22 cellular contexts compared by ENCODE assay signal in the genomic region with DNA sequence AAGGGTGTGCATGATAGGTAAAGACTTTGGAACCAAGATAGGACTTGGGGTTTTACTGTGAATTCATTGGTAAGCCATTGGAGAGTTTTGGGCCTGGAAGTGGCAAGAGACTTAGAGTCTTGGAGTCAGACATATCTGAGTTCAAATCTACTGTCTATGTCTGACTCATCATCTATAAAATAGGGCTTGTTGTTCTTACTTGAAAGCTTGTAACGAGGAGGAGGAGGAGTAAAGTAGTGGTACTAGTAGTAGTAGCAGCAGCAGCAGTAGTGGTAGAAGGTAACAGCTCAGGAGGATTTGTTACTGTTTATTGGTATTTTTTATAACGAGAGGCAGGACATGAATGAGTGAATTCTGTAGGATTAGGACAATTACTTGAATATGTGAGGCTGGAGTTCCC.
DNase-seq lines count a peak whose midpoint lies in the region; ATAC-seq and TF ChIP-seq lines count a peak whose summit lies in the region.
"Had no signal": no experiment of that assay in that cellular context is flagged by ENCODE, and none has a peak within 500 bp of the region (broad histone marks: within the 10 kb centered on the region; RNA-seq: fewer than 3 reads in every experiment).

No MANE protein-coding gene starts in this region.

- DNase-seq in activated CD4-positive, alpha-beta T cell treated with anti-CD3 and anti-CD28 coated beads for 36 hours, result no peak
- no peak for DNase-seq in activated CD4-positive, alpha-beta T cell treated with anti-CD3 and anti-CD28 coated beads for 48 hours
- peak; percentile 60 for DNase-seq in HFFc6
- DNase-seq in WTC11 (ENCODE audit: low spot score), result no peak
- DNase-seq in neural progenitor cell (ENCODE audit: low spot score), result no peak
- no peak for DNase-seq in transverse colon
- DNase-seq in colonic mucosa, result no peak
- no peak for DNase-seq in SW480 (ENCODE audit: low spot score)
- DNase-seq: 8988T, AML-193, C1 segment of cervical spinal cord, DMS79, NCI-H1105, NCI-H2029 treated with DMSO at 0.1 percent for 48 hours, NCI-H226, NCI-H510A treated with DMSO at 0.1 percent for 48 hours, NCI-H748 treated with DMSO at 0.1 percent for 48 hours, T-helper 17 cell had no signal

- intact Hi-C loops in activated CD4-positive, alpha-beta T cell treated with anti-CD3 and anti-CD28 coated beads for 36 hours (cut with DNase I, micrococcal nuclease), result no loop called here
- intact Hi-C loops in transverse colon (cut with DNase I; ENCODE audit: low total_unique reads), result no loop called here
- intact Hi-C loops in colonic mucosa (cut with DNase I), result no loop called here

- H3K4me3 ChIP-seq in neural progenitor cell (no peak overlapping the region), transverse colon (no peak overlapping the region), colonic mucosa (no peak overlapping the region)
- H3K4me3 ChIP-seq: GM23338, K562, SJSA1 had no signal

- in situ Hi-C loops in transverse colon (cut with MboI; ENCODE audit: low pct_ligation_motif_present in 1 of 4, low pct_unique_long_range_greater_than_20kb in 1 of 4, low sequenced_read_pairs in 3 of 4), result no loop called here

- 50 to 80% methylated on average over 1 to 2 of the region's 2 CpGs for WGBS in transverse colon (ENCODE audit: low coverage in 1 of 2), 2 donors

- peak; percentile 61 for ATAC-seq in activated CD4-positive, alpha-beta T cell treated with anti-CD3 and anti-CD28 coated beads for 36 hours
- no peak for ATAC-seq in WTC11
- ATAC-seq: GM23338, HepG2, K562, T-helper 17 cell had no signal

- H3K4me1 Mint-ChIP-seq in activated CD4-positive, alpha-beta T cell treated with anti-CD3 and anti-CD28 coated beads for 36 hours, result peaks cover 30% of the 10 kb centered on the region
- H3K4me1 Mint-ChIP-seq in HFFc6 (ENCODE audit: low read depth) (peaks cover 35% of the 10 kb centered on the region), WTC11 (peaks cover 70% of the 10 kb centered on the region), neural progenitor cell (peaks cover 60% of the 10 kb centered on the region)
- H3K4me1 Mint-ChIP-seq: T-helper 17 cell had no signal

- H3K79me2 ChIP-seq in neural progenitor cell (ENCODE audit: low read depth), result peaks cover 100% of the 10 kb centered on the region

- no peak overlapping the region for H3K4me3 Mint-ChIP-seq in activated CD4-positive, alpha-beta T cell treated with anti-CD3 and anti-CD28 coated beads for 36 hours
- H3K4me3 Mint-ChIP-seq in HFFc6 (no peak overlapping the region), WTC11 (no peak overlapping the region), neural progenitor cell (no peak overlapping the region)
- H3K4me3 Mint-ChIP-seq: GM23338, T-helper 17 cell had no signal

- H4K20me1 ChIP-seq in neural progenitor cell (ENCODE audit: low read depth), result peaks cover 37% of the 10 kb centered on the region

- no peak overlapping the region for H2AFZ ChIP-seq in neural progenitor cell (replicated peaks)
- H2AFZ ChIP-seq: GM23338 had no signal

- no peak overlapping the region for H3K4me2 ChIP-seq in neural progenitor cell
- H3K4me2 ChIP-seq: GM23338 had no signal

- POLR2A ChIA-PET in activated CD4-positive, alpha-beta T cell treated with anti-CD3 and anti-CD28 coated beads for 36 hours (lab: Charles Lee), result interaction anchor here (0.6 kb wide), 1 partner anchor 13 kb away, joined by 3 read pairs; no protein-coding TSS in a partner anchor
- POLR2A ChIA-PET in WTC11 (lab: Charles Lee), result no interaction called here

- no peaks in the 10 kb centered on the region for H3K27me3 Mint-ChIP-seq in activated CD4-positive, alpha-beta T cell treated with anti-CD3 and anti-CD28 coated beads for 36 hours
- H3K27me3 Mint-ChIP-seq in HFFc6 (ENCODE audit: insufficient read depth) (no peaks in the 10 kb centered on the region), WTC11 (ENCODE audit: low read depth) (no peaks in the 10 kb centered on the region), neural progenitor cell (ENCODE audit: insufficient read depth, low read depth) (peaks cover 3% of the 10 kb centered on the region)

- H3K4me1 ChIP-seq in neural progenitor cell, result peaks cover 6% of the 10 kb centered on the region
- peaks cover 10 to 16% (median 14%) of the 10 kb centered on the region in 4 donors for H3K4me1 ChIP-seq in transverse colon
- H3K4me1 ChIP-seq in colonic mucosa, result peaks cover 4% of the 10 kb centered on the region
- H3K4me1 ChIP-seq: SJSA1 had no signal

- H3K27me3 ChIP-seq in neural progenitor cell (no peaks in the 10 kb centered on the region), transverse colon (no peaks in the 10 kb centered on the region), colonic mucosa (no peaks in the 10 kb centered on the region)
- H3K27me3 ChIP-seq: SJSA1 had no signal

- H3K9me3 ChIP-seq in neural progenitor cell (ENCODE audit: low read depth) (no peaks in the 10 kb centered on the region), transverse colon (no peaks in the 10 kb centered on the region), colonic mucosa (no peaks in the 10 kb centered on the region)
- H3K9me3 ChIP-seq: SJSA1 had no signal

- H3K36me3 Mint-ChIP-seq in activated CD4-positive, alpha-beta T cell treated with anti-CD3 and anti-CD28 coated beads for 36 hours (ENCODE audit: low read depth), result no peaks in the 10 kb centered on the region
- 0 out of 2 replicates have a peak, but pooled peaks cover 6% of the 10 kb centered on the region for H3K36me3 Mint-ChIP-seq in HFFc6 (ENCODE audit: low read depth)
- H3K36me3 Mint-ChIP-seq in WTC11, result peaks cover 9% of the 10 kb centered on the region
- peaks cover 31% of the 10 kb centered on the region for H3K36me3 Mint-ChIP-seq in neural progenitor cell

- no peak overlapping the region for H3K27ac Mint-ChIP-seq in activated CD4-positive, alpha-beta T cell treated with anti-CD3 and anti-CD28 coated beads for 36 hours
- H3K27ac Mint-ChIP-seq in HFFc6 (peak overlapping the region; percentile 9; the same call in 1 of the 2 replicates), WTC11 (peak overlapping the region; percentile 40), neural progenitor cell (peak overlapping the region; percentile 6)
- H3K27ac Mint-ChIP-seq: GM23338, T-helper 17 cell had no signal

- H3F3A ChIP-seq in neural progenitor cell (ENCODE audit: low read depth), result peaks cover 3% of the 10 kb centered on the region

- CTCF ChIA-PET in activated CD4-positive, alpha-beta T cell treated with anti-CD3 and anti-CD28 coated beads for 36 hours (lab: Charles Lee), result no interaction called here
- CTCF ChIA-PET in WTC11 (lab: Charles Lee), result no interaction called here

- TF ChIP-seq POLR2A in transverse colon (IDR thresholded peaks at IDR 0.05), result no peak

- TF ChIP-seq CTCF in HFFc6 (IDR thresholded peaks at IDR 0.05), result no peak
- TF ChIP-seq CTCF in WTC11 (IDR thresholded peaks at IDR 0.05), result no peak
- TF ChIP-seq CTCF in neural progenitor cell (IDR thresholded peaks at IDR 0.05), result no peak
- no peak for TF ChIP-seq CTCF in transverse colon (IDR thresholded peaks at IDR 0.05)
- no peak for TF ChIP-seq CTCF in colonic mucosa (IDR thresholded peaks at IDR 0.05)

- no peak for TF ChIP-seq EP300 in transverse colon (IDR thresholded peaks at IDR 0.05; ENCODE audit: low read depth)

- H3K9ac ChIP-seq in neural progenitor cell (no peak overlapping the region), colonic mucosa (ENCODE audit: low read depth in 2 of 2, low read length in 2 of 2) (no peak overlapping the region)

- no peaks in the 10 kb centered on the region for H3K36me3 ChIP-seq in neural progenitor cell
- H3K36me3 ChIP-seq in transverse colon, result no peaks in the 10 kb centered on the region
- H3K36me3 ChIP-seq in colonic mucosa, result no peaks in the 10 kb centered on the region
- H3K36me3 ChIP-seq: SJSA1 had no signal

- H3K9me3 Mint-ChIP-seq in activated CD4-positive, alpha-beta T cell treated with anti-CD3 and anti-CD28 coated beads for 36 hours (ENCODE audit: low read depth), result no peaks in the 10 kb centered on the region
- H3K9me3 Mint-ChIP-seq in HFFc6 (no peaks in the 10 kb centered on the region), WTC11 (peaks cover 13% of the 10 kb centered on the region), neural progenitor cell (peaks cover 15% of the 10 kb centered on the region)
- H3K9me3 Mint-ChIP-seq: GM23338 had no signal

- H3K27ac ChIP-seq in neural progenitor cell (no peak overlapping the region), transverse colon (no peak overlapping the region), colonic mucosa (no peak overlapping the region)
- H3K27ac ChIP-seq: SJSA1 had no signal

TF ChIP-seq in WTC11, 78 proteins besides CTCF, POLR2A, EP300 and RAD21:
- no peak for TF ChIP-seq NFYB (CRISPR knock-in tag; conservative IDR thresholded peaks at IDR 0.05; ENCODE audit: low read depth)
- TF ChIP-seq, protein P1, sequence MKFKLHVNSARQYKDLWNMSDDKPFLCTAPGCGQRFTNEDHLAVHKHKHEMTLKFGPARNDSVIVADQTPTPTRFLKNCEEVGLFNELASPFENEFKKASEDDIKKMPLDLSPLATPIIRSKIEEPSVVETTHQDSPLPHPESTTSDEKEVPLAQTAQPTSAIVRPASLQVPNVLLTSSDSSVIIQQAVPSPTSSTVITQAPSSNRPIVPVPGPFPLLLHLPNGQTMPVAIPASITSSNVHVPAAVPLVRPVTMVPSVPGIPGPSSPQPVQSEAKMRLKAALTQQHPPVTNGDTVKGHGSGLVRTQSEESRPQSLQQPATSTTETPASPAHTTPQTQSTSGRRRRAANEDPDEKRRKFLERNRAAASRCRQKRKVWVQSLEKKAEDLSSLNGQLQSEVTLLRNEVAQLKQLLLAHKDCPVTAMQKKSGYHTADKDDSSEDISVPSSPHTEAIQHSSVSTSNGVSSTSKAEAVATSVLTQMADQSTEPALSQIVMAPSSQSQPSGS (CRISPR knock-in tag; IDR thresholded peaks at IDR 0.05; ENCODE audit: borderline replicate concordance, low read depth), result no peak
- TF ChIP-seq RELA (CRISPR knock-in tag; IDR thresholded peaks at IDR 0.05; ENCODE audit: borderline replicate concordance), result no peak
- TF ChIP-seq FOXP1 (CRISPR knock-in tag; IDR thresholded peaks at IDR 0.05; ENCODE audit: borderline replicate concordance), result no peak
- no peak for TF ChIP-seq GABPB1 (CRISPR knock-in tag; IDR thresholded peaks at IDR 0.05)
TF ChIP-seq in WTC11: peak in this region for 0.
